In the genomic region with DNA sequence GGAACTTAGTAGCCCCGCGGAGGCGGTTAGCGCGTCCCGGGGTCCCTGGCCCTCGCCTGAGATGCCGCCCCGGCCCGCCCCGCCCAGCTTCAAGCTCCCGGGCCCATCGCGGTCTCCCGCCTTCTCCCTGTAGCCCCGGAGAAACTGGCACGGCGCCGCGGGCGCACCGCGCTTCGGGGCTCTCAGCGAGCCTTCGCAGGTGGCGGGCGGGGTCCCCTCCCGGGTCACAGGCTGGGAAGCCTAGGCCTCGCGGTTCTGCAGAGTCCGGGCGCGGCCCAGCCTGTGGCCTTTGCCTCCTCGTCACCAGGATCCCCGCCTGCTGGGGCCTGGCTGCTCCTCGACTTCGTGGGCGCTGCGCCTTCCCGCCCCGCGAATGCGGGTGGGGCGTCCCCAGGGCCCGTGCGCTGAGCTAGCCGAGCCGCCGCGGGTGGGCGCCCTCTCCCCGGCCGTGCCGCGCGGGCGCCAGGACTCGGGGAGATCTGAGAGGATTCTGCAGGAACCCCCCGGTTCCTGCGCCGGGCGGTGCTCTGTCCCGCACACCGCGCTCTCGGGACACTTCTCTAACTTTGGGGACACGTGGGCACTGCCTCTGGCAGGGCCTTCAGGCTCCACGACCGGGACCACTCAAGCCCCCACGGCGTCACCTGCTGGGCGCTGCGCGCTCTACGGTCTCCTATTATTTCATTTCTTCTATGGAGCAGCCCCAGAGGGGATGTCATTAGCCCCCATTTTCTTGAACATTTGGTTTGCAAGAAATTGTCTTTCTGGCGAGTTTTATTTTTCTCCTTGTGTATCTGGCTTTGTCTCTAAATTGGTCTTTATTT, we compare ENCODE assay signal across 8 cellular contexts. TPM values are rescaled to one million over a fixed set of nuclear protein-coding genes. Genes with fewer than 3 reads are reported as not detected.
DNase-seq lines count a peak whose midpoint lies in the region; ATAC-seq and TF ChIP-seq lines count a peak whose summit lies in the region.

No MANE protein-coding gene starts in this region.

- H3K36me3 ChIP-seq in BJ (ENCODE audit: control insufficient read depth, insufficient read depth, low read length) (no peaks in the 10 kb centered on the region), heart left ventricle (no peaks in the 10 kb centered on the region), rectal smooth muscle tissue (ENCODE audit: control insufficient read depth, insufficient read depth, low read length) (no peaks in the 10 kb centered on the region)

- CTCF ChIA-PET in BJ (lab: Yijun Ruan, JAX) = interaction anchor here (0.6 to 3.1 kb wide), 21 partner anchors 10 to 351 kb away, joined by 3 to 26 read pairs (median 4); partner anchors contain the start of gene GRK5

- H3K9ac ChIP-seq in rectal smooth muscle tissue (ENCODE audit: low read length) = peak overlapping the region; percentile 14

- H3K4me1 ChIP-seq in heart left ventricle (peaks cover 0 to 43% (median 11%) of the 10 kb centered on the region in 12 donors), rectal smooth muscle tissue (ENCODE audit: control insufficient read depth, insufficient read depth, low read length) (peaks cover 21% of the 10 kb centered on the region)

- peaks cover under 1% of the 10 kb centered on the region for H3K27me3 ChIP-seq in BJ (ENCODE audit: control insufficient read depth, insufficient read depth, low read length)
- peaks cover 0 to 28% (median 7%) of the 10 kb centered on the region in 9 donors for H3K27me3 ChIP-seq in heart left ventricle
- H3K27me3 ChIP-seq in rectal smooth muscle tissue (ENCODE audit: control insufficient read depth, insufficient read depth, low read length) = no peaks in the 10 kb centered on the region

- H3K4me3 ChIP-seq in BJ (ENCODE audit: low read depth, low read length) (peak overlapping the region; percentile 77), heart left ventricle (peak overlapping the region; percentile 50 to 91 (median 64)), rectal smooth muscle tissue (ENCODE audit: low read length) (peak overlapping the region; percentile 66)

- H3K9me3 ChIP-seq in heart left ventricle = no peaks in the 10 kb centered on the region

- POLR2A ChIA-PET in BJ (lab: Charles Lee) = interaction anchor here (0.6 to 0.7 kb wide), 3 partner anchors 22 to 218 kb away, joined by 3 to 15 read pairs (median 6); no protein-coding TSS in a partner anchor

- TF ChIP-seq POLR2A in heart left ventricle (IDR thresholded peaks at IDR 0.05) = no peak

- TF ChIP-seq CTCF in BJ (IDR thresholded peaks at IDR 0.05; ENCODE audit: insufficient read depth, low read depth, low read length) = peak; percentile 62
- TF ChIP-seq CTCF in heart left ventricle (IDR thresholded peaks at IDR 0.05) = peak; percentile 21 to 67 (median 49)

- ATAC-seq in HG03378 (IDR thresholded peaks at IDR 0.05; ENCODE audit: unreplicated experiment) (peak; percentile 42), heart left ventricle (peak; percentile 50 to 73 (median 70))

- 1 to 2% (median 1%) methylated on average over 16 to 77 of the region's 77 CpGs for WGBS in heart left ventricle, 4 donors

- peak overlapping the region in 10 of 12 donors; percentile 31 to 92 (median 58) for H3K27ac ChIP-seq in heart left ventricle
- H3K27ac ChIP-seq in rectal smooth muscle tissue (ENCODE audit: low read depth, low read length) = peak overlapping the region; percentile 92

- no peak for DNase-seq in BJ (ENCODE audit: low read depth)
- peak; percentile 45 for DNase-seq in GM19240 (ENCODE audit: insufficient read length, low spot score)
- DNase-seq in activated gamma-delta T cell (lab: John Stamatoyannopoulos, UW) = peak; percentile 44
- peak; percentile 51 to 77 (median 54) for DNase-seq in heart left ventricle
- DNase-seq in NK-92 (lab: John Stamatoyannopoulos, UW; ENCODE audit: unreplicated experiment) = no peak

- intact Hi-C loops in heart left ventricle (cut with DNase I) = loop anchor here in 4 of 10 donors (5.0 to 10.0 kb wide), 3 partner anchors 341 to 348 kb away; no protein-coding TSS in a partner anchor

TF ChIP-seq in PFSK-1, 5 proteins besides CTCF, POLR2A, EP300 and RAD21:
- TF ChIP-seq SIN3A (IDR thresholded peaks at IDR 0.05; ENCODE audit: borderline replicate concordance, insufficient read depth, low read length) (no peak), TAF1 (IDR thresholded peaks at IDR 0.05; ENCODE audit: borderline replicate concordance, insufficient read depth, low read length) (no peak), POLR2AphosphoS5 (IDR thresholded peaks at IDR 0.05; ENCODE audit: low read depth, low read length) (peak; percentile 8), REST (IDR thresholded peaks at IDR 0.05; ENCODE audit: insufficient read depth in 1 of 2, low read depth in 2 of 2, low read length in 2 of 2) (no peak), FOXP2 (optimal IDR thresholded peaks at IDR 0.05; ENCODE audit: borderline replicate concordance, extremely low read depth, extremely low read length, insufficient read depth) (peak; percentile 14)

RNA-seq across cellular contexts. Expression of gene RGS10, which starts 0.7 kb away (rescaled TPM):
- 34.5 and 68.9 TPM in 2 replicates for polyA plus RNA-seq in BJ (2011; rRNA removed)
- 7.8 and 10.0 TPM in 2 replicates for polyA minus RNA-seq in BJ (2011; rRNA and poly(A)+ RNA removed)
- polyA plus RNA-seq in PFSK-1 (2012; ENCODE audit: insufficient read length, low read depth) = 24.5 TPM
- 10 to 100 TPM in 2 of 9 donors, 1 to 10 TPM in 7; 1.6 to 25.2 (median 4.7) TPM for total RNA-seq in heart left ventricle
- polyA plus RNA-seq in heart left ventricle = 1 to 10 TPM; 4.7 to 6.3 TPM

RNA-seq across cellular contexts. Expression of gene TIAL1, which starts 53.6 kb away (rescaled TPM):
- polyA plus RNA-seq in BJ (2011; rRNA removed) = 39.9 and 57.6 TPM in 2 replicates
- polyA minus RNA-seq in BJ (2011; rRNA and poly(A)+ RNA removed) = 42.3 and 42.7 TPM in 2 replicates
- polyA plus RNA-seq in PFSK-1 (2012; ENCODE audit: insufficient read length, low read depth) = 61.3 TPM
- total RNA-seq in heart left ventricle = 10 to 100 TPM; 36.9 to 86.3 (median 67.3) TPM
- 10 to 100 TPM; 24.8 to 47.6 TPM for polyA plus RNA-seq in heart left ventricle

Comparison
In these comparisons a context has a peak if more than half of its experiments do, and no peak if none do; other contexts are left out.
1. DNase-seq: peak in GM19240 (single experiment), activated gamma-delta T cell (single experiment) and heart left ventricle (5 of 5); none in BJ (single experiment) and NK-92 (single experiment).
2. Peak in every context shown above with its lines, with median percentiles within 50 percentile points of each other: H3K4me3 ChIP-seq.